In genomic region chr22:31520036-31520435, GRCh38 we compare ENCODE assay signal across 16 cellular contexts. TPM values are rescaled to one million over a fixed set of nuclear protein-coding genes. Genes with fewer than 3 reads are reported as not detected.
DNase-seq lines count a peak whose midpoint lies in the region; ATAC-seq and TF ChIP-seq lines count a peak whose summit lies in the region.
"Had no signal": no experiment of that assay in that cellular context is flagged by ENCODE, and none has a peak within 500 bp of the region (broad histone marks: within the 10 kb centered on the region; RNA-seq: fewer than 3 reads in every experiment).

No MANE protein-coding gene starts in this region.

- H3K36me3 Mint-ChIP-seq in stimulated activated naive CD8-positive, alpha-beta T cell treated with anti-CD3 and anti-CD28 coated beads, Interleukin-15, Interleukin-2, amounts not matched to agents 100 ng/mL and 50 ng/mL, for 24 hours (ENCODE audit: low read depth) = peaks cover 71% of the 10 kb centered on the region
- H3K36me3 Mint-ChIP-seq in T-helper 17 cell (ENCODE audit: low read depth) (no peaks in the 10 kb centered on the region), memory B cell (peaks cover 17% of the 10 kb centered on the region), type B pancreatic cell (peaks cover 8% of the 10 kb centered on the region)

- no peaks in the 10 kb centered on the region for H3K27me3 Mint-ChIP-seq in stimulated activated naive CD8-positive, alpha-beta T cell treated with anti-CD3 and anti-CD28 coated beads, Interleukin-15, Interleukin-2, amounts not matched to agents 100 ng/mL and 50 ng/mL, for 24 hours
- H3K27me3 Mint-ChIP-seq in T-helper 17 cell = no peaks in the 10 kb centered on the region
- H3K27me3 Mint-ChIP-seq in memory B cell = no peaks in the 10 kb centered on the region
- no peaks in the 10 kb centered on the region for H3K27me3 Mint-ChIP-seq in type B pancreatic cell

- ATAC-seq in stimulated activated naive CD8-positive, alpha-beta T cell treated with anti-CD3 and anti-CD28 coated beads, Interleukin-15, Interleukin-2, amounts not matched to agents 100 U/mL and 50 U/mL, for 24 hours = no peak
- ATAC-seq in T-helper 17 cell = no peak
- ATAC-seq in memory B cell (ENCODE audit: low read depth) = no peak
- no peak for ATAC-seq in GM19035 (IDR thresholded peaks at IDR 0.05; ENCODE audit: unreplicated experiment)
- ATAC-seq: Right ventricle myocardium inferior had no signal

- H3K9me3 Mint-ChIP-seq in stimulated activated naive CD8-positive, alpha-beta T cell treated with anti-CD3 and anti-CD28 coated beads, Interleukin-15, Interleukin-2, amounts not matched to agents 100 ng/mL and 50 ng/mL, for 24 hours = peaks cover under 1% of the 10 kb centered on the region
- H3K9me3 Mint-ChIP-seq in memory B cell = no peaks in the 10 kb centered on the region
- no peaks in the 10 kb centered on the region for H3K9me3 Mint-ChIP-seq in type B pancreatic cell
- H3K9me3 Mint-ChIP-seq: H9 had no signal

- DNase-seq in stimulated activated naive CD8-positive, alpha-beta T cell treated with anti-CD3 and anti-CD28 coated beads, Interleukin-15, Interleukin-2, amounts not matched to agents 100 U/mL and 50 U/mL, for 24 hours = no peak
- DNase-seq in T-helper 17 cell (no peak), memory B cell (ENCODE audit: low spot score in 2 of 2) (no peak), RPMI8226 (no peak), type B pancreatic cell (ENCODE audit: extremely low spot score, unreplicated experiment) (no peak)
- DNase-seq: BE2C, H9, KBM-7, NCI-H1436 treated with DMSO at 0.1 percent for 48 hours, NCI-H2081, NCI-H2227 treated with DMSO at 0.1 percent for 48 hours, NCI-H526 treated with DMSO at 0.1 percent for 48 hours, PC-9 had no signal

- no peak for TF ChIP-seq CTCF in type B pancreatic cell (conservative IDR thresholded peaks at IDR 0.05)

- peak overlapping the region; percentile 19 for H3K27ac Mint-ChIP-seq in stimulated activated naive CD8-positive, alpha-beta T cell treated with anti-CD3 and anti-CD28 coated beads, Interleukin-15, Interleukin-2, amounts not matched to agents 100 ng/mL and 50 ng/mL, for 24 hours
- H3K27ac Mint-ChIP-seq in T-helper 17 cell = peak overlapping the region; percentile 14
- peak overlapping the region; percentile 42 for H3K27ac Mint-ChIP-seq in memory B cell
- H3K27ac Mint-ChIP-seq in type B pancreatic cell = no peak overlapping the region
- H3K27ac Mint-ChIP-seq: H9 had no signal

- H3K4me3 Mint-ChIP-seq in stimulated activated naive CD8-positive, alpha-beta T cell treated with anti-CD3 and anti-CD28 coated beads, Interleukin-15, Interleukin-2, amounts not matched to agents 100 ng/mL and 50 ng/mL, for 24 hours = no peak overlapping the region
- H3K4me3 Mint-ChIP-seq in T-helper 17 cell (no peak overlapping the region), memory B cell (no peak overlapping the region), type B pancreatic cell (no peak overlapping the region)
- H3K4me3 Mint-ChIP-seq: H9 had no signal

- no peaks in the 10 kb centered on the region for H3K9me3 ChIP-seq in T-helper 17 cell (ENCODE audit: control insufficient read depth, low read length, poor library complexity, severe bottlenecking)
- H3K9me3 ChIP-seq: BE2C had no signal

- H3K4me1 Mint-ChIP-seq in stimulated activated naive CD8-positive, alpha-beta T cell treated with anti-CD3 and anti-CD28 coated beads, Interleukin-15, Interleukin-2, amounts not matched to agents 100 ng/mL and 50 ng/mL, for 24 hours (ENCODE audit: low read depth) = peaks cover 66% of the 10 kb centered on the region
- peaks cover 28% of the 10 kb centered on the region for H3K4me1 Mint-ChIP-seq in T-helper 17 cell
- peaks cover 17% of the 10 kb centered on the region for H3K4me1 Mint-ChIP-seq in memory B cell
- peaks cover 4% of the 10 kb centered on the region for H3K4me1 Mint-ChIP-seq in type B pancreatic cell (ENCODE audit: unreplicated experiment)

RNA-seq across cellular contexts. Expression of gene SFI1, which starts 23.7 kb away (rescaled TPM):
- total RNA-seq in T-helper 17 cell (100 to 1,000 TPM; 185 to 189 TPM), type B pancreatic cell (ENCODE audit: low replicate concordance) (28.7 and 50.3 TPM in 2 replicates)

RNA-seq across cellular contexts. Expression of gene EIF4ENIF1, which starts 30.4 kb away (rescaled TPM):
- total RNA-seq in T-helper 17 cell (10 to 100 TPM; 24.2 to 26.4 TPM), type B pancreatic cell (ENCODE audit: low replicate concordance) (38.8 and 42.6 TPM in 2 replicates)
